Comparison of ENCODE assay signal across 29 cellular contexts in genomic region chr3:9373443-9373842, GRCh38. TPM values are rescaled to one million over a fixed set of nuclear protein-coding genes. Genes with fewer than 3 reads are reported as not detected.
DNase-seq lines count a peak whose midpoint lies in the region; ATAC-seq, FAIRE-seq and TF ChIP-seq lines count a peak whose summit lies in the region.
"Had no signal": no experiment of that assay in that cellular context is flagged by ENCODE, and none has a peak within 500 bp of the region (broad histone marks: within the 10 kb centered on the region; RNA-seq: fewer than 3 reads in every experiment).

No MANE protein-coding gene starts in this region.

- no peak for DNase-seq in HepG2 (ENCODE audit: low spot score)
- DNase-seq in right lobe of liver: no peak
- DNase-seq in activated naive CD4-positive, alpha-beta T cell treated with anti-CD3 and anti-CD28 coated beads, Interleukin-2, amount 50 U/mL, for 72 hours (ENCODE audit: low spot score in 2 of 2): no peak
- no peak for DNase-seq in NCI-H69 (lab: John Stamatoyannopoulos, UW)
- DNase-seq: activated CD8-positive, alpha-beta memory T cell treated with anti-CD3 and anti-CD28 coated beads, Interleukin-2, amount 50 U/mL, for 4 hours; activated gamma-delta T cell; caudate nucleus; GOT3; KG1; left ventricle myocardium inferior; NCI-H1694 treated with DMSO at 0.1 percent for 48 hours; NCI-H2171 treated with DMSO at 0.1 percent for 48 hours; NCI-H524; ovary; retina; SHP77 treated with DMSO at 0.1 percent for 48 hours; stimulated activated CD4-positive, alpha-beta T cell treated with anti-CD3 and anti-CD28 coated beads, Interleukin-2, amount 100 ng/mL, for 48 hours; testis had no signal

- intact Hi-C loops in HepG2 (cut with micrococcal nuclease; ENCODE audit: unreplicated experiment): no loop called here
- intact Hi-C loops in right lobe of liver (cut with DNase I): no loop called here

- no peaks in the 10 kb centered on the region for H3K9me2 ChIP-seq in Loucy (replicated peaks; ENCODE audit: low read depth, low read length)

- H3K4me3 ChIP-seq in HepG2 (replicated peaks in 1 of 3; ENCODE audit: insufficient read depth in 1 of 3, low read depth in 2 of 3, low read length in 3 of 3): no peak overlapping the region
- no peak overlapping the region for H3K4me3 ChIP-seq in right lobe of liver
- H3K4me3 ChIP-seq in Loucy (ENCODE audit: low read length, poor library complexity, severe bottlenecking): peak overlapping the region; percentile 25
- H3K4me3 ChIP-seq: ascending aorta, gastroesophageal sphincter, left ventricle myocardium inferior, ovary, testis, vagina had no signal

- CTCF ChIA-PET in HepG2 (lab: Yijun Ruan, JAX; ENCODE audit: low intra/inter-chr PET ratio, low total read pairs): no interaction called here

- no peak for TF ChIP-seq EP300 in HepG2 (IDR thresholded peaks at IDR 0.05; ENCODE audit: low read depth in 2 of 2, low read length in 2 of 2)
- no peak for TF ChIP-seq EP300 in HepG2 (CRISPR knock-in tag; IDR thresholded peaks at IDR 0.05; ENCODE audit: borderline replicate concordance)

- FAIRE-seq in HepG2 (lab: Jason Lieb, UNC): no peak
- FAIRE-seq: G401.6, TTC549 had no signal

- POLR2A ChIA-PET in HepG2 (lab: Yijun Ruan, JAX): interaction anchor here (3.5 kb wide), 1 partner anchor 11 kb away, joined by 17 read pairs; the partner anchor contains the start of gene THUMPD3

- no peak for TF ChIP-seq RAD21 in HepG2 (CRISPR knock-in tag; IDR thresholded peaks at IDR 0.05)

- H3K4me1 ChIP-seq in HepG2 (ENCODE audit: insufficient read depth, low read length) (no peaks in the 10 kb centered on the region), right lobe of liver (no peaks in the 10 kb centered on the region), Loucy (ENCODE audit: insufficient read depth, low read length, poor library complexity, severe bottlenecking) (peaks cover 38% of the 10 kb centered on the region)
- H3K4me1 ChIP-seq: ascending aorta, left ventricle myocardium inferior, testis, vagina had no signal

- H3K4me2 ChIP-seq in HepG2 (ENCODE audit: low read depth, low read length) (no peak overlapping the region), Loucy (ENCODE audit: low read depth, low read length, poor library complexity, severe bottlenecking) (peak overlapping the region; percentile 63)

- peaks cover 21 to 47% of the 10 kb centered on the region in 2 donors for H3K36me3 Mint-ChIP-seq in activated naive CD4-positive, alpha-beta T cell treated with anti-CD3 and anti-CD28 coated beads, Interleukin-2, amount 50 U/mL, for 72 hours

- in situ Hi-C loops in HepG2 (cut with HindIII; ENCODE audit: extremely low pct_ligation_motif_present, low pct_unique_long_range_greater_than_20kb): no loop called here

- no peak for ATAC-seq in HepG2
- ATAC-seq in right lobe of liver: no peak
- no peak for ATAC-seq in activated naive CD4-positive, alpha-beta T cell treated with anti-CD3 and anti-CD28 coated beads, Interleukin-2, amount 50 U/mL, for 72 hours
- ATAC-seq in HG03175 (IDR thresholded peaks at IDR 0.05; ENCODE audit: unreplicated experiment): no peak
- ATAC-seq in GM21515 (IDR thresholded peaks at IDR 0.05; ENCODE audit: unreplicated experiment): no peak
- ATAC-seq: gastroesophageal sphincter; natural killer cell treated with Interleukin-12 subunit alpha and Interleukin-12 subunit beta and Interleukin-15 and Interleukin-18, amount 100 ng/mL, for 72 hours; Panc1; stimulated activated memory B cell treated with anti-CD40 and anti-IgM and Interleukin-4, amounts not matched to agents 10 μg/mL and 1 μg/mL and 100 μg/mL, for 72 hours had no signal

- H3K27ac Mint-ChIP-seq in activated naive CD4-positive, alpha-beta T cell treated with anti-CD3 and anti-CD28 coated beads, Interleukin-2, amount 50 U/mL, for 72 hours: peak overlapping the region; percentile 32 to 55
- H3K27ac Mint-ChIP-seq: natural killer cell treated with Interleukin-12 subunit alpha and Interleukin-12 subunit beta and Interleukin-15 and Interleukin-18, amount 100 ng/mL, for 72 hours; stimulated activated memory B cell treated with anti-CD40 and anti-IgM and Interleukin-4, amounts not matched to agents 10 μg/mL and 1 μg/mL and 100 μg/mL, for 72 hours had no signal

- H4K20me1 ChIP-seq in HepG2 (ENCODE audit: insufficient read depth, low read length) (no peaks in the 10 kb centered on the region; the same call in 1 of the 2 replicates), Loucy (ENCODE audit: insufficient read depth, low read length, poor library complexity, severe bottlenecking) (peaks cover 28% of the 10 kb centered on the region)

- H3K9me3 ChIP-seq in HepG2 (ENCODE audit: low read length) (no peaks in the 10 kb centered on the region), right lobe of liver (no peaks in the 10 kb centered on the region), Loucy (ENCODE audit: insufficient read depth, low read depth, low read length) (no peaks in the 10 kb centered on the region)
- H3K9me3 ChIP-seq: ascending aorta, gastroesophageal sphincter, left ventricle myocardium inferior, ovary, testis, vagina had no signal

- H3F3A ChIP-seq in Loucy (ENCODE audit: low read depth): no peaks in the 10 kb centered on the region; the same call in 1 of the 2 replicates

- peaks cover 11 to 75% of the 10 kb centered on the region in 2 experiments for H3K36me3 ChIP-seq in HepG2 (replicated peaks in 1 of 2; ENCODE audit: control insufficient read depth in 1 of 2, insufficient read depth in 2 of 2, low read length in 2 of 2)
- peaks cover 0 to 89% (median 34%) of the 10 kb centered on the region in 4 donors for H3K36me3 ChIP-seq in right lobe of liver
- peaks cover 55% of the 10 kb centered on the region for H3K36me3 ChIP-seq in Loucy (ENCODE audit: insufficient read depth, low read length)
- H3K36me3 ChIP-seq: ovary had no signal

- TF ChIP-seq CTCF in HepG2 (CRISPR knock-in tag; IDR thresholded peaks at IDR 0.05) (no peak), right lobe of liver (IDR thresholded peaks at IDR 0.05) (no peak), Loucy (conservative IDR thresholded peaks at IDR 0.05; ENCODE audit: low read length) (no peak)

- no peaks in the 10 kb centered on the region for H3K9me3 Mint-ChIP-seq in activated naive CD4-positive, alpha-beta T cell treated with anti-CD3 and anti-CD28 coated beads, Interleukin-2, amount 50 U/mL, for 72 hours
- H3K9me3 Mint-ChIP-seq: natural killer cell treated with Interleukin-12 subunit alpha and Interleukin-12 subunit beta and Interleukin-15 and Interleukin-18, amount 100 ng/mL, for 72 hours; stimulated activated memory B cell treated with anti-CD40 and anti-IgM and Interleukin-4, amounts not matched to agents 10 μg/mL and 1 μg/mL and 100 μg/mL, for 72 hours had no signal

- H3K27me3 ChIP-seq in HepG2 (ENCODE audit: control insufficient read depth in 1 of 2, insufficient read depth in 2 of 2, low read length in 2 of 2): no peaks in the 10 kb centered on the region
- no peaks in the 10 kb centered on the region for H3K27me3 ChIP-seq in right lobe of liver
- H3K27me3 ChIP-seq in Loucy (ENCODE audit: insufficient read depth, low read length, poor library complexity, severe bottlenecking): no peaks in the 10 kb centered on the region
- H3K27me3 ChIP-seq: ascending aorta, gastroesophageal sphincter, ovary, testis, vagina had no signal

- no peak overlapping the region for H3K27ac ChIP-seq in HepG2 (ENCODE audit: extremely low read length, insufficient read depth, low read length)
- no peak overlapping the region for H3K27ac ChIP-seq in right lobe of liver
- H3K27ac ChIP-seq: ascending aorta, gastroesophageal sphincter, left ventricle myocardium inferior, ovary, testis, vagina had no signal

- 100% methylated on average over 2 of the region's 3 CpGs for WGBS in HepG2 (ENCODE audit: low lambda C conversion rate)
- 78% methylated on average over 2 of the region's 3 CpGs for WGBS in right lobe of liver (ENCODE audit: insufficient coverage, low coverage, low lambda C conversion rate, missing lambda C conversion rate)

- no peak overlapping the region for H3K9ac ChIP-seq in HepG2 (ENCODE audit: insufficient read depth, low read depth, low read length)
- H3K9ac ChIP-seq in Loucy (ENCODE audit: low read depth, low read length, poor library complexity, severe bottlenecking): peak overlapping the region; percentile 0

- H3K79me2 ChIP-seq in HepG2 (ENCODE audit: insufficient read depth, low read length) (peaks cover 4% of the 10 kb centered on the region), Loucy (ENCODE audit: insufficient read depth, low read length) (peaks cover 54% of the 10 kb centered on the region)

- TF ChIP-seq POLR2A in HepG2 (IDR thresholded peaks at IDR 0.05; ENCODE audit: insufficient read depth in 1 of 2, low read depth in 2 of 2, low read length in 2 of 2) (no peak), right lobe of liver (IDR thresholded peaks at IDR 0.05) (no peak)

- H2AFZ ChIP-seq in HepG2 (ENCODE audit: low read length): no peak overlapping the region
- H2AFZ ChIP-seq in Loucy (ENCODE audit: low read length): no peak overlapping the region

- BruUV-seq in HepG2 (replicated peaks; lab: Mats Ljungman, UMichigan): no TSS peak

RNA-seq across cellular contexts. Expression of gene THUMPD3, which starts 10.6 kb away (rescaled TPM):
- 44.1 and 62.4 TPM in 2 replicates for total RNA-seq in HepG2 (2016; rRNA removed; fragmentation: Illumina TruSeq; extraction: Trizol)
- 10.2 and 11.1 TPM in 2 replicates for total RNA-seq in HepG2 (2016; cell fraction: cytosol; rRNA removed; fragmentation: Illumina TruSeq; extraction: Trizol; ENCODE audit: low read depth)
- 47.7 and 61.2 TPM in 2 replicates for total RNA-seq in HepG2 (2016; cell fraction: insoluble cytoplasmic fraction; rRNA removed; fragmentation: Illumina TruSeq; extraction: Trizol)
- 24.6 and 30.2 TPM in 2 replicates for total RNA-seq in HepG2 (2016; cell fraction: membrane; rRNA removed; fragmentation: Illumina TruSeq; extraction: Trizol)
- 22.3 and 26.8 TPM in 2 replicates for total RNA-seq in HepG2 (2016; cell fraction: nucleus; rRNA removed; fragmentation: Illumina TruSeq; extraction: Trizol)
- 27.5 and 31.2 TPM in 2 replicates for polyA plus RNA-seq in HepG2 (2011; rRNA removed)
- 18.8 and 24.9 TPM in 2 replicates for polyA plus RNA-seq in HepG2 (2011; cell fraction: cytosol; rRNA removed)
- polyA plus RNA-seq in HepG2 (2011; cell fraction: nucleus; rRNA removed): 16.7 and 17.6 TPM in 2 replicates
- polyA plus RNA-seq in HepG2 (2012): 27.5 and 34.5 TPM in 2 replicates
- 4.9 and 5.9 TPM in 2 replicates for polyA plus RNA-seq in HepG2 (2016; cell fraction: cytosol; fragmentation: Illumina TruSeq; extraction: Trizol; ENCODE audit: low read depth)
- polyA plus RNA-seq in HepG2 (2016; cell fraction: insoluble cytoplasmic fraction; fragmentation: Illumina TruSeq; extraction: Trizol; ENCODE audit: low read depth): 49.5 and 53.5 TPM in 2 replicates
- 11.9 and 13.1 TPM in 2 replicates for polyA plus RNA-seq in HepG2 (2016; cell fraction: membrane; fragmentation: Illumina TruSeq; extraction: Trizol; ENCODE audit: low read depth)
- polyA plus RNA-seq in HepG2 (2016; cell fraction: nucleus; fragmentation: Illumina TruSeq; extraction: Trizol; ENCODE audit: insufficient read depth, low read depth): 29.7 and 33.3 TPM in 2 replicates
- 39.3 and 55.9 TPM in 2 replicates for polyA minus RNA-seq in HepG2 (2011; rRNA and poly(A)+ RNA removed; ENCODE audit: low replicate concordance)
- polyA minus RNA-seq in HepG2 (2011; cell fraction: cytosol; rRNA and poly(A)+ RNA removed): 30.0 and 31.3 TPM in 2 replicates
- polyA minus RNA-seq in HepG2 (2011; cell fraction: nucleus; rRNA and poly(A)+ RNA removed): 23.6 and 35.3 TPM in 2 replicates
- 10 to 100 TPM; 19.0 to 23.4 (median 21.2) TPM for total RNA-seq in right lobe of liver
- total RNA-seq in activated naive CD4-positive, alpha-beta T cell treated with anti-CD3 and anti-CD28 coated beads, Interleukin-2, amount 50 U/mL, for 72 hours: 10 to 100 TPM; 61.6 to 62.0 TPM

RNA-seq across cellular contexts. Expression of gene SETD5, which starts 24.0 kb away (rescaled TPM):
- total RNA-seq in HepG2 (2016; rRNA removed; fragmentation: Illumina TruSeq; extraction: Trizol): 40.6 and 46.8 TPM in 2 replicates
- 26.3 and 27.9 TPM in 2 replicates for total RNA-seq in HepG2 (2016; cell fraction: cytosol; rRNA removed; fragmentation: Illumina TruSeq; extraction: Trizol; ENCODE audit: low read depth)
- total RNA-seq in HepG2 (2016; cell fraction: insoluble cytoplasmic fraction; rRNA removed; fragmentation: Illumina TruSeq; extraction: Trizol): 35.8 and 43.9 TPM in 2 replicates
- 26.2 and 27.3 TPM in 2 replicates for total RNA-seq in HepG2 (2016; cell fraction: membrane; rRNA removed; fragmentation: Illumina TruSeq; extraction: Trizol)
- total RNA-seq in HepG2 (2016; cell fraction: nucleus; rRNA removed; fragmentation: Illumina TruSeq; extraction: Trizol): 98.3 and 114 TPM in 2 replicates
- polyA plus RNA-seq in HepG2 (2011; rRNA removed): 79.8 and 95.8 TPM in 2 replicates
- polyA plus RNA-seq in HepG2 (2011; cell fraction: cytosol; rRNA removed): 26.9 and 32.4 TPM in 2 replicates
- polyA plus RNA-seq in HepG2 (2011; cell fraction: nucleus; rRNA removed): 146 and 182 TPM in 2 replicates
- polyA plus RNA-seq in HepG2 (2012): 71.2 and 71.4 TPM in 2 replicates
- 1.9 and 2.5 TPM in 2 replicates for polyA plus RNA-seq in HepG2 (2016; cell fraction: cytosol; fragmentation: Illumina TruSeq; extraction: Trizol; ENCODE audit: low read depth)
- polyA plus RNA-seq in HepG2 (2016; cell fraction: insoluble cytoplasmic fraction; fragmentation: Illumina TruSeq; extraction: Trizol; ENCODE audit: low read depth): 30.4 and 34.5 TPM in 2 replicates
- 7.4 and 7.5 TPM in 2 replicates for polyA plus RNA-seq in HepG2 (2016; cell fraction: membrane; fragmentation: Illumina TruSeq; extraction: Trizol; ENCODE audit: low read depth)
- polyA plus RNA-seq in HepG2 (2016; cell fraction: nucleus; fragmentation: Illumina TruSeq; extraction: Trizol; ENCODE audit: insufficient read depth, low read depth): 137 and 159 TPM in 2 replicates
- 83.8 and 106 TPM in 2 replicates for polyA minus RNA-seq in HepG2 (2011; rRNA and poly(A)+ RNA removed; ENCODE audit: low replicate concordance)
- 48.4 and 58.5 TPM in 2 replicates for polyA minus RNA-seq in HepG2 (2011; cell fraction: cytosol; rRNA and poly(A)+ RNA removed)
- 243 and 288 TPM in 2 replicates for polyA minus RNA-seq in HepG2 (2011; cell fraction: nucleus; rRNA and poly(A)+ RNA removed)
- 10 to 100 TPM; 38.7 to 71.4 (median 52.3) TPM for total RNA-seq in right lobe of liver
- 100 to 1,000 TPM; 158 to 170 TPM for total RNA-seq in activated naive CD4-positive, alpha-beta T cell treated with anti-CD3 and anti-CD28 coated beads, Interleukin-2, amount 50 U/mL, for 72 hours
